ENCODE assay signal across 8 cellular contexts in the genomic region with DNA sequence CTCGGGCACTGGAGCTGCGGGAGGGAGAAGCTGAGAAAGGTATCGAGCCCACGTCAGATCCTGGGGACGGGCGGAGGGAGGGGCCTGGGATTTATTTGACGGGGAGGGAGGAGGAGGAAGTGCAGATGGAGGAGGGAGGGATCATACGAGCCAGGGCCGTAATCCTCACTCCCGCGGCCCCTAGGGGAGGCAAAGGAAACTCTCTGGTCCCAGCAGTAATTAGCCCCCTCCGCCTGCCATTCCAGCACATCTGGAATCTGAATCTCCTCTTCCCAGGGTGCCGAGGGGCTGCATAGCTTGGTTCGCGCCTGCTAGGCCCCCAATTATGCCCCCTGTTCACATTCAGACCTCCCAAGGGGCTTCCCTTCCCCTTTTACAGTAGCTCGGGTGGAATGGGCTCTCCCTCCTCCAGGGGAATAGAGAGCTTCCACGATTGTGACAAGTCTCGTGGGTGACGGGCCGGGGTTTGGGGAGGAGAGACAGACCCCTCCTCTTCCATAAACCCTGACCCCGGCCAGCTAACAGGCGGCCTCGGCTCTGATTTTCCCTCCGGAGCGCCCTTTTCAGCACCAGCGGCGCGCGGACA. TPM values are rescaled to one million over a fixed set of nuclear protein-coding genes. Genes with fewer than 3 reads are reported as not detected.
DNase-seq lines count a peak whose midpoint lies in the region; ATAC-seq and TF ChIP-seq lines count a peak whose summit lies in the region.

SEZ6L2 (minus strand) TSS at position 35 of the 586 bp plus-strand sequence. CDS start 531 bp downstream, outside the sequence.

- H3K27ac Mint-ChIP-seq in HFFc6 (peak within 1 kb of the TSS; percentile 92), type B pancreatic cell (peak within 1 kb of the TSS; percentile 48)
- peak within 1 kb of the TSS; percentile 58 for H3K27ac Mint-ChIP-seq in activated T-helper 1 cell treated with anti-CD3 and anti-CD28 coated beads, Interleukin-12 subunit alpha, Interleukin-12 subunit beta, Interleukin-2, Interleukin-4 antibody, amounts not matched to agents 30 ng/mL and 10 ng/mL and 1 ng/mL, durations not matched to agents 14 hours and 24 hours and 36 hours

- H3K36me3 Mint-ChIP-seq in HFFc6 (ENCODE audit: low read depth) = no peaks in the 10 kb centered on the region; the same call in 1 of the 2 replicates
- H3K36me3 Mint-ChIP-seq in activated T-helper 1 cell treated with anti-CD3 and anti-CD28 coated beads, Interleukin-12 subunit alpha, Interleukin-12 subunit beta, Interleukin-2, Interleukin-4 antibody, amounts not matched to agents 30 ng/mL and 10 ng/mL and 1 ng/mL, durations not matched to agents 14 hours and 24 hours and 36 hours (ENCODE audit: low read depth) = peaks cover 1% of the 10 kb centered on the region
- no peaks in the 10 kb centered on the region for H3K36me3 Mint-ChIP-seq in type B pancreatic cell

- peaks cover 0 to 23% (median 4%) of the 10 kb centered on the region in 3 donors for H3K4me1 ChIP-seq in gastroesophageal sphincter
- H3K4me1 ChIP-seq in neuron (ENCODE audit: insufficient read depth, low read length) = peaks cover 28% of the 10 kb centered on the region

- peaks cover 27% of the 10 kb centered on the region for H3K27me3 Mint-ChIP-seq in HFFc6 (ENCODE audit: insufficient read depth)
- peaks cover 32% of the 10 kb centered on the region for H3K27me3 Mint-ChIP-seq in activated T-helper 1 cell treated with anti-CD3 and anti-CD28 coated beads, Interleukin-12 subunit alpha, Interleukin-12 subunit beta, Interleukin-2, Interleukin-4 antibody, amounts not matched to agents 30 ng/mL and 10 ng/mL and 1 ng/mL, durations not matched to agents 14 hours and 24 hours and 36 hours (ENCODE audit: insufficient read depth)
- H3K27me3 Mint-ChIP-seq in type B pancreatic cell = peaks cover 41% of the 10 kb centered on the region

- peak within 1 kb of the TSS; percentile 57 for H2AFZ ChIP-seq in neuron (ENCODE audit: low read depth, low read length)

- H3K4me3 Mint-ChIP-seq in HFFc6 (peak within 1 kb of the TSS; percentile 92), type B pancreatic cell (peak within 1 kb of the TSS; percentile 86)
- peak within 1 kb of the TSS; percentile 82 for H3K4me3 Mint-ChIP-seq in activated T-helper 1 cell treated with anti-CD3 and anti-CD28 coated beads, Interleukin-12 subunit alpha, Interleukin-12 subunit beta, Interleukin-2, Interleukin-4 antibody, amounts not matched to agents 30 ng/mL and 10 ng/mL and 1 ng/mL, durations not matched to agents 14 hours and 24 hours and 36 hours

- DNase-seq in C1 segment of cervical spinal cord (lab: John Stamatoyannopoulos, UW) (peak in 11 of 14 donors; percentile 43 to 93 (median 62)), HFFc6 (peak; percentile 28), NCI-H526 (lab: John Stamatoyannopoulos, UW) (peak; percentile 94 to 98), type B pancreatic cell (ENCODE audit: extremely low spot score, unreplicated experiment) (no peak), GF-D8 (lab: John Stamatoyannopoulos, UW) (no peak)
- peak; percentile 71 for DNase-seq in activated T-helper 1 cell treated with anti-CD3 and anti-CD28 coated beads, Interleukin-12 subunit alpha, Interleukin-12 subunit beta, Interleukin-2, Interleukin-4 antibody, amounts not matched to agents 30 ng/mL and 10 ng/mL and 1 ng/mL, durations not matched to agents 14 hours and 24 hours and 36 hours (ENCODE audit: low spot score)

- ATAC-seq in gastroesophageal sphincter = no peak

- H3K27ac ChIP-seq in gastroesophageal sphincter = no peak within 1 kb of the TSS

- TF ChIP-seq EP300 in gastroesophageal sphincter (IDR thresholded peaks at IDR 0.05) = no peak

- H3K36me3 ChIP-seq in gastroesophageal sphincter (no peaks in the 10 kb centered on the region), neuron (ENCODE audit: insufficient read depth, low read length) (no peaks in the 10 kb centered on the region)

- intact Hi-C loops in activated T-helper 1 cell treated with anti-CD3 and anti-CD28 coated beads, Interleukin-12 subunit alpha, Interleukin-12 subunit beta, Interleukin-2, Interleukin-4 antibody, amounts not matched to agents 30 ng/mL and 10 ng/mL and 1 ng/mL, durations not matched to agents 14 hours and 24 hours and 36 hours (cut with micrococcal nuclease) = loop anchor here (1.0 to 2.0 kb wide), 7 partner anchors 23 to 166 kb away; partner anchors contain the start of genes ALDOA, CDIPT, KCTD13 and MVP

- H3K9me3 Mint-ChIP-seq in HFFc6 = no peaks in the 10 kb centered on the region
- no peaks in the 10 kb centered on the region for H3K9me3 Mint-ChIP-seq in activated T-helper 1 cell treated with anti-CD3 and anti-CD28 coated beads, Interleukin-12 subunit alpha, Interleukin-12 subunit beta, Interleukin-2, Interleukin-4 antibody, amounts not matched to agents 30 ng/mL and 10 ng/mL and 1 ng/mL, durations not matched to agents 14 hours and 24 hours and 36 hours
- H3K9me3 Mint-ChIP-seq in type B pancreatic cell = no peaks in the 10 kb centered on the region

- peak; percentile 41; the same call in 1 of the 2 replicates for TF ChIP-seq CTCF in HFFc6 (IDR thresholded peaks at IDR 0.05)
- no peak for TF ChIP-seq CTCF in gastroesophageal sphincter (IDR thresholded peaks at IDR 0.05)
- TF ChIP-seq CTCF in type B pancreatic cell (conservative IDR thresholded peaks at IDR 0.05) = peak; percentile 41

- no peaks in the 10 kb centered on the region for H3K9me3 ChIP-seq in gastroesophageal sphincter
- H3K9me3 ChIP-seq in neuron (ENCODE audit: low read length) = no peaks in the 10 kb centered on the region

- no peak for TF ChIP-seq POLR2A in gastroesophageal sphincter (IDR thresholded peaks at IDR 0.05)

- peak within 1 kb of the TSS; percentile 30 to 60 for H3K4me3 ChIP-seq in gastroesophageal sphincter
- peak within 1 kb of the TSS; percentile 66 for H3K4me3 ChIP-seq in neuron (ENCODE audit: low read length)

- H3K4me1 Mint-ChIP-seq in HFFc6 (ENCODE audit: low read depth) = peaks cover 12% of the 10 kb centered on the region
- H3K4me1 Mint-ChIP-seq in activated T-helper 1 cell treated with anti-CD3 and anti-CD28 coated beads, Interleukin-12 subunit alpha, Interleukin-12 subunit beta, Interleukin-2, Interleukin-4 antibody, amounts not matched to agents 30 ng/mL and 10 ng/mL and 1 ng/mL, durations not matched to agents 14 hours and 24 hours and 36 hours (ENCODE audit: low read depth) = peaks cover 14% of the 10 kb centered on the region
- peaks cover 6% of the 10 kb centered on the region for H3K4me1 Mint-ChIP-seq in type B pancreatic cell (ENCODE audit: unreplicated experiment)

- H3K27me3 ChIP-seq in gastroesophageal sphincter = peaks cover 62% of the 10 kb centered on the region
- peaks cover 2% of the 10 kb centered on the region for H3K27me3 ChIP-seq in neuron (ENCODE audit: insufficient read depth, low read length)

- WGBS in gastroesophageal sphincter (ENCODE audit: low coverage in 1 of 2), 2 donors = 0% methylated on average over 9 to 16 of the region's 29 CpGs

RNA-seq across cellular contexts. Expression of gene SEZ6L2, which starts in this region (rescaled TPM):
- 1 to 10 TPM; 1.5 to 4.5 (median 3.9) TPM for total RNA-seq in HFFc6 (2021; fragmentation: NEBNext Ultra II Directional; extraction: Animal tissue kit (Norgen Biotek cat#: 25700))
- total RNA-seq in activated T-helper 1 cell treated with anti-CD3 and anti-CD28 coated beads, Interleukin-12 subunit alpha, Interleukin-12 subunit beta, Interleukin-2, Interleukin-4 antibody, amounts not matched to agents 30 ng/mL and 10 ng/mL and 1 ng/mL, durations not matched to agents 14 hours and 24 hours and 36 hours = 0.16 and 0.32 TPM in 2 replicates
- total RNA-seq in gastroesophageal sphincter (1 to 10 TPM in 3 of 4 donors, not detected in 1; 1.1 to 1.6 (median 1.1) TPM), type B pancreatic cell (ENCODE audit: low replicate concordance) (19.3 and 19.4 TPM in 2 replicates)

Comparison
In these comparisons a context has a peak if more than half of its experiments do, and no peak if none do; other contexts are left out.
1. Peak in DNase-seq in activated T-helper 1 cell treated with anti-CD3 and anti-CD28 coated beads, Interleukin-12 subunit alpha, Interleukin-12 subunit beta, Interleukin-2, Interleukin-4 antibody, amounts not matched to agents 30 ng/mL and 10 ng/mL and 1 ng/mL, durations not matched to agents 14 hours and 24 hours and 36 hours; RNA of the gene not detected or under 1 TPM.
2. DNase-seq: peak in C1 segment of cervical spinal cord (11 of 14), HFFc6 (single experiment) and NCI-H526 (2 of 2); none in type B pancreatic cell (single experiment) and GF-D8 (single experiment).
3. CTCF ChIP-seq: peak in HFFc6 (single experiment) and type B pancreatic cell (single experiment); none in gastroesophageal sphincter (0 of 4).
4. Peak in every context shown above with its lines, with median percentiles within 50 percentile points of each other: H3K27ac Mint-ChIP-seq and H3K4me3 Mint-ChIP-seq.